Comparison of ENCODE assay signal across 24 cellular contexts in genomic region chr6:11187301-11187700, GRCh38. TPM values are rescaled to one million over a fixed set of nuclear protein-coding genes. Genes with fewer than 3 reads are reported as not detected.
DNase-seq lines count a peak whose midpoint lies in the region; ATAC-seq and TF ChIP-seq lines count a peak whose summit lies in the region.
"Had no signal": no experiment of that assay in that cellular context is flagged by ENCODE, and none has a peak within 500 bp of the region (broad histone marks: within the 10 kb centered on the region; RNA-seq: fewer than 3 reads in every experiment).

No MANE protein-coding gene starts in this region.

- no peak overlapping the region for H4K91ac ChIP-seq in mesenchymal stem cell (ENCODE audit: low read length)

- intact Hi-C loops in CD8-positive, alpha-beta T cell (cut with DNase I, micrococcal nuclease): no loop called here
- intact Hi-C loops in colonic mucosa (cut with DNase I) (no loop called here), transverse colon (cut with DNase I; ENCODE audit: low total_unique reads) (no loop called here)

- H2BK5ac ChIP-seq in mesenchymal stem cell (ENCODE audit: low read depth, low read length, poor library complexity, severe bottlenecking): no peak overlapping the region

- peak overlapping the region; percentile 26 for H2AK5ac ChIP-seq in mesenchymal stem cell (ENCODE audit: low read length, severe bottlenecking)

- peak overlapping the region; percentile 52 for H3K27ac Mint-ChIP-seq in CD8-positive, alpha-beta T cell
- H3K27ac Mint-ChIP-seq: H9, HFFc6 had no signal

- WGBS in mesenchymal stem cell: 96% methylated on average over 6 of the region's 6 CpGs
- 86 to 94% methylated on average over 6 of the region's 6 CpGs for WGBS in transverse colon (ENCODE audit: low coverage in 1 of 2), 2 donors

- no peak overlapping the region for H4K8ac ChIP-seq in mesenchymal stem cell (ENCODE audit: low read length)

- H3K4ac ChIP-seq in mesenchymal stem cell (ENCODE audit: low read depth in 1 of 2, low read length in 2 of 2): no peak overlapping the region

- H3K79me1 ChIP-seq in mesenchymal stem cell (replicated peaks; ENCODE audit: low read length, poor library complexity, severe bottlenecking): peaks cover 16% of the 10 kb centered on the region

- no peak overlapping the region for H3K27ac ChIP-seq in CD8-positive, alpha-beta T cell (ENCODE audit: low read depth, low read length)
- peak overlapping the region; percentile 71 for H3K27ac ChIP-seq in colonic mucosa
- no peak overlapping the region for H3K27ac ChIP-seq in mesenchymal stem cell (ENCODE audit: low read length, poor library complexity, severe bottlenecking)
- peak overlapping the region in 3 of 4 donors; percentile 49 to 72 (median 70) for H3K27ac ChIP-seq in transverse colon
- H3K27ac ChIP-seq: BLaER1 treated with 17β-estradiol and CSF1 and Interleukin-3, amounts not matched to agents 10 nM and 100 nM; GM23248; SK-N-MC had no signal

- ATAC-seq in CD8-positive, alpha-beta T cell: no peak
- no peak for ATAC-seq in HG03175 (IDR thresholded peaks at IDR 0.05; ENCODE audit: unreplicated experiment)

- no peak overlapping the region for H2BK15ac ChIP-seq in mesenchymal stem cell (ENCODE audit: low read depth, poor library complexity, severe bottlenecking)

- POLR2A ChIA-PET in CD8-positive, alpha-beta T cell (lab: Charles Lee): no interaction called here

- no peaks in the 10 kb centered on the region for H3K9me3 ChIP-seq in CD8-positive, alpha-beta T cell (ENCODE audit: low read length)
- H3K9me3 ChIP-seq in colonic mucosa (no peaks in the 10 kb centered on the region), mesenchymal stem cell (ENCODE audit: control insufficient read depth, low read length) (no peaks in the 10 kb centered on the region), transverse colon (peaks cover 0 to under 1% of the 10 kb centered on the region in 2 donors)

- CTCF ChIA-PET in CD8-positive, alpha-beta T cell (lab: Charles Lee): interaction anchor here (1.2 to 3.3 kb wide), 3 partner anchors 15 to 308 kb away, joined by 3 to 22 read pairs (median 5); no protein-coding TSS in a partner anchor

- H3K4me3 Mint-ChIP-seq in CD8-positive, alpha-beta T cell: no peak overlapping the region
- H3K4me3 Mint-ChIP-seq: CD4-positive, alpha-beta memory T cell; H9; HFFc6 had no signal

- H3K27me3 ChIP-seq in CD8-positive, alpha-beta T cell (ENCODE audit: insufficient read depth, low read length): no peaks in the 10 kb centered on the region
- H3K27me3 ChIP-seq in colonic mucosa (no peaks in the 10 kb centered on the region), mesenchymal stem cell (ENCODE audit: control insufficient read depth in 1 of 2, insufficient read depth in 1 of 2, low read length in 2 of 2) (no peaks in the 10 kb centered on the region), transverse colon (no peaks in the 10 kb centered on the region)
- H3K27me3 ChIP-seq: BLaER1 treated with 17β-estradiol and CSF1 and Interleukin-3, amounts not matched to agents 10 nM and 100 nM had no signal

- DNase-seq in CD8-positive, alpha-beta T cell: no peak
- DNase-seq in colonic mucosa (no peak), mesenchymal stem cell (no peak), transverse colon (no peak), foreskin melanocyte (no peak), SK-N-DZ (ENCODE audit: low spot score) (no peak)
- DNase-seq: ACHN; CD4-positive, alpha-beta memory T cell; DMS153; GDM1; GM23248; H9; HFFc6; KBM-7; MM.1S; NCI-H1048; NCI-H1417 treated with DMSO at 0.1 percent for 48 hours; NCI-H187; NCI-H446 treated with DMSO at 0.1 percent for 48 hours; NCI-H526 treated with DMSO at 0.1 percent for 48 hours; Right ventricle myocardium superior had no signal

- H3K36me3 Mint-ChIP-seq in CD8-positive, alpha-beta T cell: peaks cover 95% of the 10 kb centered on the region

- no peak overlapping the region for H3K9ac ChIP-seq in colonic mucosa (ENCODE audit: low read depth in 2 of 2, low read length in 2 of 2)
- H3K9ac ChIP-seq in mesenchymal stem cell (ENCODE audit: low read length): no peak overlapping the region
- H3K9ac ChIP-seq: BLaER1 treated with 17β-estradiol and CSF1 and Interleukin-3, amounts not matched to agents 10 nM and 100 nM; GM23248 had no signal

- H3K4me3 ChIP-seq in CD8-positive, alpha-beta T cell (ENCODE audit: low read depth, low read length): no peak overlapping the region
- H3K4me3 ChIP-seq in colonic mucosa: no peak overlapping the region
- no peak overlapping the region for H3K4me3 ChIP-seq in mesenchymal stem cell (ENCODE audit: insufficient read depth in 1 of 2, low read depth in 1 of 2, low read length in 2 of 2)
- H3K4me3 ChIP-seq in transverse colon: no peak overlapping the region
- H3K4me3 ChIP-seq: BLaER1 treated with 17β-estradiol and CSF1 and Interleukin-3, amounts not matched to agents 10 nM and 100 nM; GM23248; SK-N-MC had no signal

- no peak for TF ChIP-seq POLR2A in transverse colon (IDR thresholded peaks at IDR 0.05)

- H3K4me2 ChIP-seq in mesenchymal stem cell (ENCODE audit: low read length, poor library complexity, severe bottlenecking): no peak overlapping the region
- H3K4me2 ChIP-seq: BLaER1 treated with 17β-estradiol and CSF1 and Interleukin-3, amounts not matched to agents 10 nM and 100 nM had no signal

- in situ Hi-C loops in transverse colon (cut with MboI; ENCODE audit: low pct_ligation_motif_present in 1 of 4, low pct_unique_long_range_greater_than_20kb in 1 of 4, low sequenced_read_pairs in 3 of 4): no loop called here

- H3K14ac ChIP-seq in mesenchymal stem cell (ENCODE audit: low read length in 2 of 2): no peak overlapping the region

- no peak for TF ChIP-seq EP300 in transverse colon (IDR thresholded peaks at IDR 0.05; ENCODE audit: low read depth)

- H2BK12ac ChIP-seq in mesenchymal stem cell (ENCODE audit: low read length in 2 of 2): no peak overlapping the region

- H3K23ac ChIP-seq in mesenchymal stem cell (ENCODE audit: low read length in 2 of 2): no peak overlapping the region

- no peaks in the 10 kb centered on the region for H3K4me1 Mint-ChIP-seq in CD8-positive, alpha-beta T cell (ENCODE audit: low read depth)

- H2BK120ac ChIP-seq in mesenchymal stem cell (ENCODE audit: low read depth, low read length): no peak overlapping the region

- no peaks in the 10 kb centered on the region for H3K27me3 Mint-ChIP-seq in CD8-positive, alpha-beta T cell (ENCODE audit: low read depth)
- H3K27me3 Mint-ChIP-seq: CD4-positive, alpha-beta memory T cell had no signal

- no peaks in the 10 kb centered on the region for H3K4me1 ChIP-seq in CD8-positive, alpha-beta T cell (ENCODE audit: insufficient read depth, low read length)
- no peaks in the 10 kb centered on the region for H3K4me1 ChIP-seq in colonic mucosa
- H3K4me1 ChIP-seq in mesenchymal stem cell (ENCODE audit: control insufficient read depth, insufficient read depth, low read depth, low read length): no peaks in the 10 kb centered on the region
- peaks cover 0 to 16% (median 8%) of the 10 kb centered on the region in 4 donors for H3K4me1 ChIP-seq in transverse colon

- peaks cover 5% of the 10 kb centered on the region for H3K9me3 Mint-ChIP-seq in CD8-positive, alpha-beta T cell
- H3K9me3 Mint-ChIP-seq: HFFc6 had no signal

- H3K18ac ChIP-seq in mesenchymal stem cell (ENCODE audit: low read depth in 1 of 2, low read length in 2 of 2): no peak overlapping the region

- H3K36me3 ChIP-seq in CD8-positive, alpha-beta T cell (ENCODE audit: insufficient read depth, low read length): peaks cover 45% of the 10 kb centered on the region
- H3K36me3 ChIP-seq in colonic mucosa (peaks cover 15% of the 10 kb centered on the region), mesenchymal stem cell (ENCODE audit: control insufficient read depth in 1 of 2, insufficient read depth in 2 of 2, low read depth in 1 of 2, low read length in 2 of 2) (peaks cover 0 to 32% of the 10 kb centered on the region in 2 experiments), transverse colon (peaks cover 0 to 57% (median 29%) of the 10 kb centered on the region in 4 donors)

- no peak for TF ChIP-seq CTCF in CD8-positive, alpha-beta T cell (IDR thresholded peaks at IDR 0.05)
- TF ChIP-seq CTCF in colonic mucosa (IDR thresholded peaks at IDR 0.05): no peak
- TF ChIP-seq CTCF in transverse colon (IDR thresholded peaks at IDR 0.05): no peak

- H2AFZ ChIP-seq in mesenchymal stem cell (ENCODE audit: low read depth, low read length): no peak overlapping the region
- H2AFZ ChIP-seq: GM23248 had no signal

RNA-seq across cellular contexts. Expression of gene NEDD9, which starts 45.2 kb away (rescaled TPM):
- 10 to 100 TPM; 41.2 to 44.2 TPM for total RNA-seq in CD8-positive, alpha-beta T cell
- total RNA-seq in colonic mucosa: 10 to 100 TPM; 43.4 to 73.1 TPM
- polyA plus RNA-seq in mesenchymal stem cell (2013, experiment 1 of 2): 6.1 TPM
- 6.1 TPM for polyA plus RNA-seq in mesenchymal stem cell (2013, experiment 2 of 2)
- total RNA-seq in transverse colon: 10 to 100 TPM; 34.6 to 82.7 (median 72.3) TPM
- polyA plus RNA-seq in SK-N-DZ (2014; cell fraction: cytosol; rRNA removed): 0.14 and 0.31 TPM in 2 replicates
- 0.13 and 0.14 TPM in 2 replicates for polyA plus RNA-seq in SK-N-DZ (2014; cell fraction: nucleus; rRNA removed)

Comparison
In these comparisons a context has a peak if more than half of its experiments do, and no peak if none do; other contexts are left out.
1. H3K27ac ChIP-seq: peak in colonic mucosa (single experiment) and transverse colon (3 of 4); none in CD8-positive, alpha-beta T cell (single experiment) and mesenchymal stem cell (single experiment).